In genomic region chr1:47334765-47335435, GRCh38 we compare ENCODE assay signal across 8 cellular contexts. TPM values are rescaled to one million over a fixed set of nuclear protein-coding genes. Genes with fewer than 3 reads are reported as not detected.
DNase-seq lines count a peak whose midpoint lies in the region; ATAC-seq and TF ChIP-seq lines count a peak whose summit lies in the region.

No MANE protein-coding gene starts in this region.

- no peak for TF ChIP-seq EP300 in neural cell (conservative IDR thresholded peaks at IDR 0.05; ENCODE audit: poor library complexity, severe bottlenecking)

- H3K4me2 ChIP-seq in Karpas-422 (ENCODE audit: low read depth, low read length, poor library complexity, severe bottlenecking): peak overlapping the region; percentile 87
- H3K4me2 ChIP-seq in neural cell (ENCODE audit: low read length): peak overlapping the region; percentile 74

- TF ChIP-seq CTCF in coronary artery (IDR thresholded peaks at IDR 0.05): no peak
- no peak for TF ChIP-seq CTCF in neural cell (IDR thresholded peaks at IDR 0.05; ENCODE audit: poor library complexity, severe bottlenecking)

- H3K4me1 Mint-ChIP-seq in CD4-positive, CD25-positive, alpha-beta regulatory T cell: peaks cover 0 to 38% (median 24%) of the 10 kb centered on the region in 4 donors

- H3K9ac ChIP-seq in Karpas-422 (ENCODE audit: low read length) (peak overlapping the region; percentile 97), neural cell (ENCODE audit: low read length) (peak overlapping the region; percentile 98)

- no peaks in the 10 kb centered on the region for H3K36me3 Mint-ChIP-seq in CD4-positive, CD25-positive, alpha-beta regulatory T cell

- H3K4me1 ChIP-seq in CD4-positive, CD25-positive, alpha-beta regulatory T cell (ENCODE audit: control insufficient read depth, insufficient read depth, low read length, poor library complexity, severe bottlenecking): peaks cover 32% of the 10 kb centered on the region
- peaks cover 26% of the 10 kb centered on the region for H3K4me1 ChIP-seq in Karpas-422 (ENCODE audit: low read length)

- peaks cover 0 to 1% (median 0%) of the 10 kb centered on the region in 7 donors for H3K9me3 Mint-ChIP-seq in CD4-positive, CD25-positive, alpha-beta regulatory T cell

- no peaks in the 10 kb centered on the region for H3K27me3 ChIP-seq in CD4-positive, CD25-positive, alpha-beta regulatory T cell (ENCODE audit: control insufficient read depth, insufficient read depth, low read length)
- H3K27me3 ChIP-seq in Karpas-422 (ENCODE audit: low read length) (no peaks in the 10 kb centered on the region), neural cell (ENCODE audit: insufficient read depth, low read depth, low read length) (no peaks in the 10 kb centered on the region)

- H3F3A ChIP-seq in neural cell (ENCODE audit: insufficient read depth, low read length, poor library complexity, severe bottlenecking): peaks cover 11% of the 10 kb centered on the region

- H3K9me3 ChIP-seq in CD4-positive, CD25-positive, alpha-beta regulatory T cell (ENCODE audit: control insufficient read depth in 2 of 2, low read length in 2 of 2): no peaks in the 10 kb centered on the region
- H3K9me3 ChIP-seq in Karpas-422 (ENCODE audit: low read length) (no peaks in the 10 kb centered on the region), neural cell (ENCODE audit: low read length) (no peaks in the 10 kb centered on the region)

- peak overlapping the region; percentile 48 to 96 (median 88) for H3K27ac Mint-ChIP-seq in CD4-positive, CD25-positive, alpha-beta regulatory T cell

- peak overlapping the region; percentile 89 for H3K27ac ChIP-seq in CD4-positive, CD25-positive, alpha-beta regulatory T cell (ENCODE audit: insufficient read depth, low read length, poor library complexity, severe bottlenecking)
- H3K27ac ChIP-seq in Karpas-422 (ENCODE audit: low read length): peak overlapping the region; percentile 73
- peak overlapping the region; percentile 97 to 98 for H3K27ac ChIP-seq in coronary artery
- H3K27ac ChIP-seq in neural cell (ENCODE audit: low read length): peak overlapping the region; percentile 99

- H4K20me1 ChIP-seq in Karpas-422 (ENCODE audit: insufficient read depth, low read depth, low read length) (no peaks in the 10 kb centered on the region), neural cell (ENCODE audit: insufficient read depth) (no peaks in the 10 kb centered on the region)

- no peak for ATAC-seq in CD4-positive, CD25-positive, alpha-beta regulatory T cell (ENCODE audit: low read depth in 2 of 2)

- H2AFZ ChIP-seq in Karpas-422 (ENCODE audit: low read length) (peak overlapping the region; percentile 97), neural cell (ENCODE audit: low read depth, low read length) (peak overlapping the region; percentile 90)

- peaks cover 56% of the 10 kb centered on the region for H3K79me2 ChIP-seq in Karpas-422 (ENCODE audit: low read length)
- peaks cover 29% of the 10 kb centered on the region for H3K79me2 ChIP-seq in neural cell (replicated peaks; ENCODE audit: insufficient read depth, low read length)

- peak overlapping the region in 3 of 4 donors; percentile 92 to 94 (median 93) for H3K4me3 Mint-ChIP-seq in CD4-positive, CD25-positive, alpha-beta regulatory T cell

- no peaks in the 10 kb centered on the region for H3K9me2 ChIP-seq in Karpas-422 (replicated peaks; ENCODE audit: insufficient read depth, low read length)
- H3K9me2 ChIP-seq in neural cell (ENCODE audit: insufficient read depth, low read length): no peaks in the 10 kb centered on the region

- TF ChIP-seq RAD21 in neural cell (conservative IDR thresholded peaks at IDR 0.05): no peak

- H3K27me3 Mint-ChIP-seq in CD4-positive, CD25-positive, alpha-beta regulatory T cell: no peaks in the 10 kb centered on the region

- H3K4me3 ChIP-seq in CD4-positive, CD25-positive, alpha-beta regulatory T cell (ENCODE audit: low read depth, low read length): peak overlapping the region; percentile 68
- H3K4me3 ChIP-seq in Karpas-422 (ENCODE audit: low read length): peak overlapping the region; percentile 99
- peak overlapping the region; percentile 92 for H3K4me3 ChIP-seq in coronary artery
- peak overlapping the region; percentile 92 for H3K4me3 ChIP-seq in neural cell (ENCODE audit: low read length)

- no peak for DNase-seq in CD4-positive, CD25-positive, alpha-beta regulatory T cell
- DNase-seq in Karpas-422: no peak
- no peak for DNase-seq in coronary artery (ENCODE audit: low spot score)
- no peak for DNase-seq in Kasumi-1 (lab: John Stamatoyannopoulos, UW)
- no peak for DNase-seq in HuH-7 (ENCODE audit: low spot score)
- no peak for DNase-seq in NCI-H748 treated with DMSO at 0.1 percent for 48 hours (lab: John Stamatoyannopoulos, UW)
- no peak for DNase-seq in activated CD4-positive, alpha-beta T cell treated with anti-CD3 and anti-CD28 coated beads, Interleukin-2, amount 50 U/mL, for 1 hour

- H3K36me3 ChIP-seq in CD4-positive, CD25-positive, alpha-beta regulatory T cell (ENCODE audit: control insufficient read depth, insufficient read depth, low read length): no peaks in the 10 kb centered on the region
- peaks cover 8% of the 10 kb centered on the region; the same call in 1 of the 2 replicates for H3K36me3 ChIP-seq in Karpas-422 (ENCODE audit: insufficient read depth, low read length)
- H3K36me3 ChIP-seq in neural cell (ENCODE audit: insufficient read depth, low read length): no peaks in the 10 kb centered on the region

TF ChIP-seq in neural cell, 6 proteins besides CTCF, POLR2A, EP300 and RAD21:
- TF ChIP-seq MXI1 (conservative IDR thresholded peaks at IDR 0.05; ENCODE audit: poor library complexity, severe bottlenecking): no peak
- no peak for TF ChIP-seq REST (IDR thresholded peaks at IDR 0.05; ENCODE audit: borderline replicate concordance)
- TF ChIP-seq SMC3 (conservative IDR thresholded peaks at IDR 0.05; ENCODE audit: poor library complexity): no peak
- no peak for TF ChIP-seq TAF1 (IDR thresholded peaks at IDR 0.05; ENCODE audit: low read depth)
- TF ChIP-seq EZH2 (IDR thresholded peaks at IDR 0.05; ENCODE audit: borderline replicate concordance, insufficient read depth, low read length, poor library complexity, severe bottlenecking): no peak
- TF ChIP-seq POLR2AphosphoS5 (IDR thresholded peaks at IDR 0.05): no peak

RNA-seq across cellular contexts. Expression of gene CMPK1, which starts 1.3 kb away (rescaled TPM):
- 94.4 TPM for total RNA-seq in CD4-positive, CD25-positive, alpha-beta regulatory T cell
- polyA plus RNA-seq in CD4-positive, CD25-positive, alpha-beta regulatory T cell: 100 to 1,000 TPM; 140 to 156 (median 148) TPM
- total RNA-seq in Karpas-422 (2014; rRNA removed; shearing (Covaris generic); ENCODE audit: low replicate concordance): 78.5 and 166 TPM in 2 replicates
- polyA plus RNA-seq in neural cell: 99.9 and 117 TPM in 2 replicates
- polyA minus RNA-seq in neural cell: 118 and 125 TPM in 2 replicates

RNA-seq across cellular contexts. Expression of gene STIL, which starts 21.0 kb away (rescaled TPM):
- total RNA-seq in CD4-positive, CD25-positive, alpha-beta regulatory T cell: 5.1 TPM
- 1 to 10 TPM in 1 of 4 donors, under 1 TPM in 3; 0.64 to 1.8 (median 0.92) TPM for polyA plus RNA-seq in CD4-positive, CD25-positive, alpha-beta regulatory T cell
- total RNA-seq in Karpas-422 (2014; rRNA removed; shearing (Covaris generic); ENCODE audit: low replicate concordance): 15.2 and 29.4 TPM in 2 replicates
- 0.53 and 1.5 TPM in 2 replicates for polyA plus RNA-seq in neural cell
- polyA minus RNA-seq in neural cell: 4.6 and 5.2 TPM in 2 replicates
